Comparison of ENCODE assay signal across 14 cellular contexts in genomic region chr12:70247653-70248199, GRCh38. TPM values are rescaled to one million over a fixed set of nuclear protein-coding genes. Genes with fewer than 3 reads are reported as not detected.
A peak's percentile ranks its signal among the peaks of the same experiment; 100 is the strongest.
DNase-seq lines count a peak whose midpoint lies in the region; ATAC-seq and TF ChIP-seq lines count a peak whose summit lies in the region.
"Had no signal": no experiment of that assay in that cellular context is flagged by ENCODE, and none has a peak within 500 bp of the region (broad histone marks: within the 10 kb centered on the region; RNA-seq: fewer than 3 reads in every experiment).

No MANE protein-coding gene starts in this region.

- H3K4me1 Mint-ChIP-seq in Caco-2 (ENCODE audit: low read depth, unreplicated experiment): peaks cover 30% of the 10 kb centered on the region
- peaks cover 85% of the 10 kb centered on the region for H3K4me1 Mint-ChIP-seq in brain
- peaks cover 66% of the 10 kb centered on the region for H3K4me1 Mint-ChIP-seq in nephron progenitor cell

- H3K27me3 ChIP-seq in Caco-2 (replicated peaks; ENCODE audit: control insufficient read depth, insufficient read depth, low read length) (no peaks in the 10 kb centered on the region), HL-60 (ENCODE audit: insufficient read depth, poor library complexity, severe bottlenecking) (no peaks in the 10 kb centered on the region)
- H3K27me3 ChIP-seq: heart left ventricle, SJSA1 had no signal

- H3K27ac Mint-ChIP-seq in Caco-2 (ENCODE audit: unreplicated experiment) (peak overlapping the region; percentile 22), brain (peak overlapping the region in 3 of 5 experiments; percentile 3 to 30 (median 7)), nephron progenitor cell (peak overlapping the region; percentile 19)
- H3K27ac Mint-ChIP-seq: activated CD8-positive, alpha-beta memory T cell treated with anti-CD3 and anti-CD28 coated beads, Interleukin-2, amount 10 ng/mL, durations not matched to agents 7 days and 5 days; activated naive CD8-positive, alpha-beta T cell treated with anti-CD3 and anti-CD28 coated beads, Interleukin-2, amount 10 ng/mL, durations not matched to agents 7 days and 5 days had no signal

- POLR2A ChIA-PET in Caco-2 (lab: Charles Lee): no interaction called here

- H3K27ac ChIP-seq in HL-60 (replicated peaks): 0 out of 2 replicates have a peak overlapping the region, but pooled peaks have one; percentile 17
- H3K27ac ChIP-seq: prostate gland, SJSA1 had no signal

- peaks cover 19% of the 10 kb centered on the region for H3K4me1 ChIP-seq in Caco-2
- H3K4me1 ChIP-seq: prostate gland had no signal

- H3K9me3 Mint-ChIP-seq in Caco-2 (ENCODE audit: unreplicated experiment) (no peaks in the 10 kb centered on the region), brain (no peaks in the 10 kb centered on the region), nephron progenitor cell (no peaks in the 10 kb centered on the region)
- H3K9me3 Mint-ChIP-seq: activated naive CD8-positive, alpha-beta T cell treated with anti-CD3 and anti-CD28 coated beads, Interleukin-2, amount 10 ng/mL, durations not matched to agents 7 days and 5 days had no signal

- H3K9me3 ChIP-seq in Caco-2: no peaks in the 10 kb centered on the region
- H3K9me3 ChIP-seq: heart left ventricle, prostate gland, SJSA1 had no signal

- H3K36me3 ChIP-seq in Caco-2 (ENCODE audit: control insufficient read depth, insufficient read depth, low read length): no peaks in the 10 kb centered on the region
- H3K36me3 ChIP-seq: prostate gland had no signal

- TF ChIP-seq CTCF in Caco-2 (IDR thresholded peaks at IDR 0.05; ENCODE audit: insufficient read depth in 1 of 2, low read depth in 1 of 2, low read length in 1 of 2, severe bottlenecking in 1 of 2, unreplicated experiment in 1 of 2) (no peak), HL-60 (IDR thresholded peaks at IDR 0.05; ENCODE audit: insufficient read depth, low read length) (no peak), brain (conservative IDR thresholded peaks at IDR 0.05) (no peak), nephron progenitor cell (IDR thresholded peaks at IDR 0.05) (no peak)

- no peak for DNase-seq in Caco-2
- peak in 1 of 2 experiments; percentile 10 for DNase-seq in HL-60 (ENCODE audit: low read depth in 1 of 2, low spot score in 1 of 2)
- DNase-seq in nephron progenitor cell: no peak
- no peak for DNase-seq in left ventricle myocardium superior
- no peak for DNase-seq in hippocampal formation (lab: John Stamatoyannopoulos, UW)
- no peak for DNase-seq in NCI-H1048 (lab: John Stamatoyannopoulos, UW)
- DNase-seq: activated CD8-positive, alpha-beta memory T cell treated with anti-CD3 and anti-CD28 coated beads, Interleukin-2, amount 10 ng/mL, durations not matched to agents 7 days and 5 days; activated naive CD8-positive, alpha-beta T cell treated with anti-CD3 and anti-CD28 coated beads, Interleukin-2, amount 10 ng/mL, durations not matched to agents 7 days and 5 days; C1 segment of cervical spinal cord; heart left ventricle; kidney glomerular epithelial cell had no signal

- H3K36me3 Mint-ChIP-seq in Caco-2 (ENCODE audit: insufficient read depth, unreplicated experiment) (peaks cover 19% of the 10 kb centered on the region), brain (peaks cover 42% of the 10 kb centered on the region), nephron progenitor cell (ENCODE audit: low read depth) (peaks cover 37% of the 10 kb centered on the region)

- H3K4me3 Mint-ChIP-seq in Caco-2 (ENCODE audit: unreplicated experiment) (no peak overlapping the region), brain (peak overlapping the region; percentile 16 to 98 (median 56)), nephron progenitor cell (peak overlapping the region; percentile 47)
- H3K4me3 Mint-ChIP-seq: activated CD8-positive, alpha-beta memory T cell treated with anti-CD3 and anti-CD28 coated beads, Interleukin-2, amount 10 ng/mL, durations not matched to agents 7 days and 5 days; activated naive CD8-positive, alpha-beta T cell treated with anti-CD3 and anti-CD28 coated beads, Interleukin-2, amount 10 ng/mL, durations not matched to agents 7 days and 5 days had no signal

- H3K4me3 ChIP-seq in Caco-2 (ENCODE audit: low read depth, low read length) (no peak overlapping the region), HL-60 (replicated peaks; ENCODE audit: insufficient read depth, low read length) (no peak overlapping the region)
- H3K4me3 ChIP-seq: heart left ventricle, prostate gland, SJSA1 had no signal

- H3K27me3 Mint-ChIP-seq in Caco-2 (ENCODE audit: insufficient read depth, unreplicated experiment) (no peaks in the 10 kb centered on the region), brain (peaks cover 10% of the 10 kb centered on the region), nephron progenitor cell (ENCODE audit: low read depth, poor library complexity) (no peaks in the 10 kb centered on the region)
- H3K27me3 Mint-ChIP-seq: activated CD8-positive, alpha-beta memory T cell treated with anti-CD3 and anti-CD28 coated beads, Interleukin-2, amount 10 ng/mL, durations not matched to agents 7 days and 5 days; activated naive CD8-positive, alpha-beta T cell treated with anti-CD3 and anti-CD28 coated beads, Interleukin-2, amount 10 ng/mL, durations not matched to agents 7 days and 5 days had no signal

- intact Hi-C loops in Caco-2 (cut with micrococcal nuclease; ENCODE audit: unreplicated experiment): loop anchor here (10.0 kb wide), 1 partner anchor 343 kb away; no protein-coding TSS in a partner anchor
- intact Hi-C loops in left ventricle myocardium superior (cut with micrococcal nuclease): no loop called here

- no TSS peak for BruUV-seq in Caco-2 (replicated peaks; lab: Mats Ljungman, UMichigan)

- CTCF ChIA-PET in Caco-2 (lab: Charles Lee): interaction anchor here (0.6 kb wide), 1 partner anchor 830 kb away, joined by 3 read pairs; no protein-coding TSS in a partner anchor

- ATAC-seq in left ventricle myocardium superior: no peak
- ATAC-seq: activated CD8-positive, alpha-beta memory T cell treated with anti-CD3 and anti-CD28 coated beads, Interleukin-2, amount 10 ng/mL, durations not matched to agents 7 days and 5 days; heart left ventricle had no signal

RNA-seq across cellular contexts. Expression of gene CNOT2, which starts 4.5 kb away (rescaled TPM):
- total RNA-seq in Caco-2 (2022): 83.5 and 85.8 TPM in 2 replicates
- 42.9 TPM for polyA plus RNA-seq in brain (ENCODE audit: insufficient read depth, low read depth, low replicate concordance)
- 36.9 TPM for total RNA-seq in left ventricle myocardium superior
